8 cellular contexts compared by ENCODE assay signal in the genomic region with DNA sequence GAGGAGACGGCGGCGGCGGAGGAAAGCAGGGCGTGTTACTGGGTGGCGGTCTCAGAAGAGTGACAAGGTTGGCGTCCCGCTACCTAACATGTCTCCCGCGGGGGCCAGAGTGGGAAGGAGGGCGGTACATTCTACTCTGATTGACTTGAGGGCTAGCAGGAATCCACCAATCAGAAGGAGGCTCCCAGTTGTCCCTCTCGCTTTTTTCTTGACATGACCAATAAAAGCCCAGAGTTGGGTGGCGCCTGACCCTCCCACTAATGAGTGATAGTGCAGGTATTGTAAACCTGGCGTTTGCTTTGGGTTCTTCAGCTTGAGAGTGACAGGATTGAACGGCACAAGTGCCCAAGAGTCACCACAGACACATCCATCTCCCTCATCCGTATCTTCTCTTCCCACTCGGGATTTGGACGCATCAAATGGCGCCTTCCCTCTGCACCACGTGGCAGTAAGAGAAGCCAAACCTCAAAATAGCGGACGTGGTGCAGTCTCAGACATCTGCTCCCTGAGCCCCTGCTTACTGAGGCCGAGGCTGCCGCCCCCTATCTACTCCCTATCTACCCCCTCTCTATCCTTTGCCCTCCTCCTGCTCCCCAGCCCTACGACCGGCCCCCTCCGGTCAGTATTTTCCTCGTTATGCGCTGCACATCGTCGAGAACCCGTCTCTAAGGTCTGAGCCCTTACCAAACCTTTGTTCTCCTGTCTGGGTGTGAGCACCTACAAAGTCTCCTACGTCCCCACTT. TPM values are rescaled to one million over a fixed set of nuclear protein-coding genes. Genes with fewer than 3 reads are reported as not detected.
DNase-seq lines count a peak whose midpoint lies in the region; ATAC-seq and TF ChIP-seq lines count a peak whose summit lies in the region.

No MANE protein-coding gene starts in this region.

- H3K4me1 ChIP-seq in CD4-positive, CD25-positive, alpha-beta regulatory T cell (ENCODE audit: control insufficient read depth, insufficient read depth, low read length, poor library complexity, severe bottlenecking) = peaks cover 12% of the 10 kb centered on the region
- peaks cover 9 to 18% of the 10 kb centered on the region in 2 donors for H3K4me1 ChIP-seq in duodenal mucosa (ENCODE audit: control insufficient read depth in 1 of 2, insufficient read depth in 2 of 2, low read length in 2 of 2)

- H3K36me3 ChIP-seq in CD4-positive, CD25-positive, alpha-beta regulatory T cell (ENCODE audit: control insufficient read depth, insufficient read depth, low read length) = no peaks in the 10 kb centered on the region
- H3K36me3 ChIP-seq in duodenal mucosa (ENCODE audit: control insufficient read depth in 1 of 2, insufficient read depth in 2 of 2, low read length in 2 of 2) = no peaks in the 10 kb centered on the region

- H3K9me3 ChIP-seq in CD4-positive, CD25-positive, alpha-beta regulatory T cell (ENCODE audit: control insufficient read depth in 2 of 2, low read length in 2 of 2) = no peaks in the 10 kb centered on the region
- H3K9me3 ChIP-seq in duodenal mucosa (ENCODE audit: control insufficient read depth in 1 of 2, low read length in 2 of 2) = no peaks in the 10 kb centered on the region

- intact Hi-C loops in lower leg skin (cut with DNase I; ENCODE audit: low total_unique reads) = no loop called here

- ATAC-seq in CD4-positive, CD25-positive, alpha-beta regulatory T cell (ENCODE audit: low read depth in 2 of 2) = peak; percentile 94 to 95
- ATAC-seq in GM19397 (IDR thresholded peaks at IDR 0.05; ENCODE audit: unreplicated experiment) (peak; percentile 87), HG03565 (IDR thresholded peaks at IDR 0.05; ENCODE audit: unreplicated experiment) (peak; percentile 82)

- TF ChIP-seq CTCF in lower leg skin (IDR thresholded peaks at IDR 0.05) = no peak

- peak; percentile 87 to 99 (median 95) for DNase-seq in CD4-positive, CD25-positive, alpha-beta regulatory T cell
- peak; percentile 92 for DNase-seq in NCI-H748 treated with DMSO at 0.1 percent for 48 hours (lab: John Stamatoyannopoulos, UW)
- DNase-seq in activated CD4-positive, alpha-beta T cell treated with anti-CD3 and anti-CD28 coated beads, Interleukin-2, amount 50 U/mL, for 48 hours = peak; percentile 85 to 90
- DNase-seq in lower leg skin (ENCODE audit: low spot score in 2 of 2) = peak; percentile 94 to 96
- DNase-seq in stimulated activated CD4-positive, alpha-beta T cell treated with anti-CD3 and anti-CD28 coated beads, Interleukin-4, amount 100 ng/mL, for 48 hours (ENCODE audit: low read depth in 2 of 2) = peak; percentile 74 to 86

- H3K27me3 ChIP-seq in CD4-positive, CD25-positive, alpha-beta regulatory T cell (ENCODE audit: control insufficient read depth, insufficient read depth, low read length) = no peaks in the 10 kb centered on the region
- no peaks in the 10 kb centered on the region for H3K27me3 ChIP-seq in duodenal mucosa (ENCODE audit: control insufficient read depth in 1 of 2, insufficient read depth in 2 of 2, low read length in 2 of 2)

- no peaks in the 10 kb centered on the region for H3K36me3 Mint-ChIP-seq in CD4-positive, CD25-positive, alpha-beta regulatory T cell

- H3K27me3 Mint-ChIP-seq in CD4-positive, CD25-positive, alpha-beta regulatory T cell = no peaks in the 10 kb centered on the region

- H3K9me3 Mint-ChIP-seq in CD4-positive, CD25-positive, alpha-beta regulatory T cell = no peaks in the 10 kb centered on the region

- peak overlapping the region; percentile 94 to 99 (median 96) for H3K4me3 Mint-ChIP-seq in CD4-positive, CD25-positive, alpha-beta regulatory T cell

- H3K9ac ChIP-seq in duodenal mucosa (ENCODE audit: low read depth in 1 of 2, low read length in 2 of 2) = peak overlapping the region; percentile 58 to 71

- WGBS in lower leg skin, 2 donors = 0 to 1% methylated on average over 33 of the region's 33 CpGs

- peak overlapping the region; percentile 96 for H3K4me3 ChIP-seq in CD4-positive, CD25-positive, alpha-beta regulatory T cell (ENCODE audit: low read depth, low read length)
- H3K4me3 ChIP-seq in duodenal mucosa (ENCODE audit: low read depth in 1 of 2, low read length in 2 of 2) (peak overlapping the region; percentile 89 to 99), lower leg skin (ENCODE audit: low read depth, poor library complexity, severe bottlenecking) (peak overlapping the region; percentile 71)

- H3K4me1 Mint-ChIP-seq in CD4-positive, CD25-positive, alpha-beta regulatory T cell = peaks cover 0 to 32% (median 17%) of the 10 kb centered on the region in 4 donors

- peak overlapping the region; percentile 79 for H3K27ac ChIP-seq in CD4-positive, CD25-positive, alpha-beta regulatory T cell (ENCODE audit: insufficient read depth, low read length, poor library complexity, severe bottlenecking)
- H3K27ac ChIP-seq in duodenal mucosa (ENCODE audit: low read depth, low read length) = peak overlapping the region; percentile 67

- no peak for TF ChIP-seq POLR2A in lower leg skin (IDR thresholded peaks at IDR 0.05)

- peak overlapping the region; percentile 91 to 98 (median 95) for H3K27ac Mint-ChIP-seq in CD4-positive, CD25-positive, alpha-beta regulatory T cell

RNA-seq across cellular contexts. Expression of a gene that starts 0.7 kb away (rescaled TPM):
- total RNA-seq in CD4-positive, CD25-positive, alpha-beta regulatory T cell = 2.2 TPM
- polyA plus RNA-seq in CD4-positive, CD25-positive, alpha-beta regulatory T cell = 1 to 10 TPM in 3 of 4 donors, under 1 TPM in 1; 0.74 to 2.2 (median 1.8) TPM
- 1 to 10 TPM in 2 of 4 donors, under 1 TPM in 2; 0.51 to 1.9 (median 1.3) TPM for total RNA-seq in lower leg skin

RNA-seq across cellular contexts. Expression of a gene that starts 33.9 kb away (rescaled TPM):
- 104 TPM for total RNA-seq in CD4-positive, CD25-positive, alpha-beta regulatory T cell
- polyA plus RNA-seq in CD4-positive, CD25-positive, alpha-beta regulatory T cell = 100 to 1,000 TPM; 127 to 151 (median 132) TPM
- 10 to 100 TPM; 68.5 to 79.6 (median 72.1) TPM for total RNA-seq in lower leg skin

RNA-seq across cellular contexts. Expression of a gene that starts 50.9 kb away (rescaled TPM):
- total RNA-seq in CD4-positive, CD25-positive, alpha-beta regulatory T cell = 21.4 TPM
- polyA plus RNA-seq in CD4-positive, CD25-positive, alpha-beta regulatory T cell = 10 to 100 TPM; 44.0 to 79.2 (median 62.4) TPM
- total RNA-seq in lower leg skin = 10 to 100 TPM; 39.2 to 46.9 (median 43.1) TPM

Comparison
In these comparisons a context has a peak if more than half of its experiments do, and no peak if none do; other contexts are left out.
1. Peak in every context shown above with its lines: DNase-seq, ATAC-seq, H3K4me3 ChIP-seq and H3K27ac ChIP-seq.